27 cellular contexts compared by ENCODE assay signal in genomic region chr4:30354605-30355004, GRCh38.
A peak's percentile ranks its signal among the peaks of the same experiment; 100 is the strongest.
DNase-seq lines count a peak whose midpoint lies in the region; ATAC-seq, FAIRE-seq and TF ChIP-seq lines count a peak whose summit lies in the region.
"Had no signal": no experiment of that assay in that cellular context is flagged by ENCODE, and none has a peak within 500 bp of the region (broad histone marks: within the 10 kb centered on the region; RNA-seq: fewer than 3 reads in every experiment).

No MANE protein-coding gene starts in this region.

- POLR2A ChIA-PET in A549 (lab: Yijun Ruan, JAX): no interaction called here
- POLR2A ChIA-PET in HCT116 (lab: Charles Lee): no interaction called here
- POLR2A ChIA-PET in K562 (lab: Yijun Ruan, JAX): no interaction called here

- H3K79me1 ChIP-seq in H9 (ENCODE audit: insufficient read depth, low read depth, low read length, poor library complexity, severe bottlenecking): no peaks in the 10 kb centered on the region

- H3K9me3 ChIP-seq in A549: no peaks in the 10 kb centered on the region
- no peaks in the 10 kb centered on the region for H3K9me3 ChIP-seq in HCT116 (ENCODE audit: control insufficient read depth in 1 of 2, insufficient read depth in 1 of 2, low read depth in 1 of 2, low read length in 2 of 2)
- H3K9me3 ChIP-seq in K562 (replicated peaks; ENCODE audit: control insufficient read depth, insufficient read depth, low read depth, low read length): no peaks in the 10 kb centered on the region
- H3K9me3 ChIP-seq in H9 (ENCODE audit: control insufficient read depth, low read depth, low read length): no peaks in the 10 kb centered on the region
- H3K9me3 ChIP-seq: BE2C, BLaER1 had no signal

- H3K4ac ChIP-seq in H9 (ENCODE audit: low read depth, low read length): no peak overlapping the region

- no peak for DNase-seq in A549 (ENCODE audit: low read depth in 1 of 2, low spot score in 1 of 2)
- no peak for DNase-seq in HCT116 (ENCODE audit: low read depth, low spot score)
- DNase-seq in K562 (ENCODE audit: extremely low read depth in 1 of 4, low spot score in 3 of 4): no peak
- no peak for DNase-seq in H9
- DNase-seq in Ammon's horn (ENCODE audit: low spot score): no peak
- no peak for DNase-seq in HPDE6-E6E7 (ENCODE audit: extremely low spot score)
- DNase-seq: 8988T; AML-193; BE2C; C1 segment of cervical spinal cord; CD4-positive, alpha-beta memory T cell; CD4-positive, CD25-positive, alpha-beta regulatory T cell; CD8-positive, alpha-beta memory T cell; COR-L47; DMS 273 treated with DMSO at 0.1 percent for 48 hours; DMS153; DMS53; DMS79; DND-41; EL; GDM1 had no signal

- no peak overlapping the region for H3K23ac ChIP-seq in H9 (ENCODE audit: insufficient read length, low read depth, low read length)

- CTCF ChIA-PET in A549 (lab: Yijun Ruan, JAX) (no interaction called here), HCT116 (lab: Charles Lee) (no interaction called here), K562 (lab: Yijun Ruan, JAX; ENCODE audit: low intra/inter-chr PET ratio) (no interaction called here)

- peaks cover 2 to 10% of the 10 kb centered on the region in 2 experiments; a peak in 1 of 4 replicates for H3K4me1 Mint-ChIP-seq in H9
- H3K4me1 Mint-ChIP-seq: CD14-positive monocyte; CD4-positive, alpha-beta memory T cell; CD4-positive, CD25-positive, alpha-beta regulatory T cell; CD8-positive, alpha-beta memory T cell had no signal

- no peaks in the 10 kb centered on the region for H4K20me1 ChIP-seq in HCT116 (ENCODE audit: insufficient read depth)
- H4K20me1 ChIP-seq in K562 (replicated peaks; ENCODE audit: control insufficient read depth, insufficient read depth, low read length): no peaks in the 10 kb centered on the region
- no peaks in the 10 kb centered on the region for H4K20me1 ChIP-seq in H9 (ENCODE audit: control insufficient read depth, insufficient read depth, insufficient read length)
- H4K20me1 ChIP-seq: BLaER1 had no signal

- no peak overlapping the region for H3K18ac ChIP-seq in H9 (ENCODE audit: insufficient read length, low read depth, low read length)

- in situ Hi-C loops in K562 (cut with MboI): no loop called here

- H3K9ac ChIP-seq in HCT116 (ENCODE audit: low read length): no peak overlapping the region
- H3K9ac ChIP-seq in K562 (ENCODE audit: insufficient read depth in 1 of 2, low read depth in 2 of 2, low read length in 2 of 2): no peak overlapping the region
- H3K9ac ChIP-seq in H9 (ENCODE audit: extremely low read depth, insufficient read length, low read length): no peak overlapping the region
- H3K9ac ChIP-seq: BLaER1 had no signal

- no peak overlapping the region for H4K5ac ChIP-seq in H9 (ENCODE audit: insufficient read length, low read depth, low read length)

- intact Hi-C loops in HCT116 (cut with micrococcal nuclease): no loop called here
- intact Hi-C loops in K562 (cut with micrococcal nuclease): no loop called here

- no peak overlapping the region for H4K91ac ChIP-seq in H9 (ENCODE audit: insufficient read length, low read depth, low read length)

- H3K4me2 ChIP-seq in A549 (no peak overlapping the region), HCT116 (ENCODE audit: low read length) (no peak overlapping the region), K562 (ENCODE audit: insufficient read depth, low read length) (no peak overlapping the region), H9 (ENCODE audit: insufficient read depth, insufficient read length, low read length) (no peak overlapping the region)
- H3K4me2 ChIP-seq: BLaER1 had no signal

- H3K14ac ChIP-seq in H9 (ENCODE audit: insufficient read depth, low read length): no peak overlapping the region

- H3K36me3 ChIP-seq in HCT116 (ENCODE audit: control insufficient read depth in 1 of 2, insufficient read depth in 2 of 2, low read length in 2 of 2) (no peaks in the 10 kb centered on the region), K562 (ENCODE audit: control insufficient read depth, insufficient read depth, low read length) (no peaks in the 10 kb centered on the region)
- H3K36me3 ChIP-seq: BE2C, BLaER1 had no signal

- no peaks in the 10 kb centered on the region for H3K23me2 ChIP-seq in H9 (ENCODE audit: insufficient read length, low read depth, low read length, poor library complexity, severe bottlenecking)

- no peak for TF ChIP-seq POLR2A in A549 (IDR thresholded peaks at IDR 0.05; ENCODE audit: low read length)
- TF ChIP-seq POLR2A in HCT116 (IDR thresholded peaks at IDR 0.05; ENCODE audit: borderline replicate concordance, extremely low read depth, insufficient read depth, insufficient read length): no peak
- no peak for TF ChIP-seq POLR2A in K562 (conservative IDR thresholded peaks at IDR 0.05)

- H3T11ph ChIP-seq in H9 (ENCODE audit: low read length): no peak overlapping the region

- no peak for TF ChIP-seq RAD21 in A549 (conservative IDR thresholded peaks at IDR 0.05 in 1 of 2, IDR thresholded peaks at IDR 0.05 in 1 of 2)
- TF ChIP-seq RAD21 in HCT116 (IDR thresholded peaks at IDR 0.05; ENCODE audit: low read depth): no peak
- no peak for TF ChIP-seq RAD21 in K562 (CRISPR knock-in tag; conservative IDR thresholded peaks at IDR 0.05 in 1 of 2, IDR thresholded peaks at IDR 0.05 in 1 of 2)

- H3K4me1 ChIP-seq in A549 (no peaks in the 10 kb centered on the region), HCT116 (ENCODE audit: control insufficient read depth in 1 of 2, insufficient read depth in 2 of 2, low read length in 2 of 2) (no peaks in the 10 kb centered on the region), K562 (replicated peaks in 1 of 2; ENCODE audit: control insufficient read depth in 2 of 2, insufficient read depth in 2 of 2, low read length in 2 of 2) (no peaks in the 10 kb centered on the region), H9 (ENCODE audit: insufficient read depth, low read length) (no peaks in the 10 kb centered on the region)
- H3K4me1 ChIP-seq: BE2C, BLaER1 had no signal

- H4K8ac ChIP-seq in H9 (replicated peaks; ENCODE audit: insufficient read length, low read depth, low read length): no peak overlapping the region

- ATAC-seq in A549 (no peak), HCT116 (no peak), K562 (no peak)
- ATAC-seq: GM12878 had no signal

- H3K56ac ChIP-seq in H9 (ENCODE audit: insufficient read length, low read depth, low read length): no peak overlapping the region

- no peaks in the 10 kb centered on the region for H3K36me3 Mint-ChIP-seq in H9 (ENCODE audit: insufficient read depth in 1 of 3, low read depth in 3 of 3)
- H3K36me3 Mint-ChIP-seq: CD14-positive monocyte; CD4-positive, alpha-beta memory T cell; CD4-positive, CD25-positive, alpha-beta regulatory T cell had no signal

- no peaks in the 10 kb centered on the region for H3K27me3 ChIP-seq in HCT116 (ENCODE audit: insufficient read depth, low read length)
- no peaks in the 10 kb centered on the region for H3K27me3 ChIP-seq in K562 (ENCODE audit: control insufficient read depth in 2 of 2, insufficient read depth in 2 of 2, low read length in 2 of 2)
- no peaks in the 10 kb centered on the region for H3K27me3 ChIP-seq in H9 (ENCODE audit: insufficient read depth, low read length)
- H3K27me3 ChIP-seq: BE2C, BLaER1 had no signal

- H3K27ac ChIP-seq in A549 (no peak overlapping the region), HCT116 (ENCODE audit: low read depth, low read length) (no peak overlapping the region), K562 (ENCODE audit: extremely low read depth, low read depth, low read length) (no peak overlapping the region), H9 (ENCODE audit: insufficient read length, low read depth, low read length) (no peak overlapping the region)
- H3K27ac ChIP-seq: BLaER1 had no signal

- no peak overlapping the region for H2BK5ac ChIP-seq in H9 (ENCODE audit: insufficient read length, low read length)

- no peaks in the 10 kb centered on the region for H3K27me3 Mint-ChIP-seq in H9 (ENCODE audit: low read depth)
- H3K27me3 Mint-ChIP-seq: CD4-positive, alpha-beta memory T cell; CD4-positive, CD25-positive, alpha-beta regulatory T cell; CD8-positive, alpha-beta memory T cell had no signal

- H2BK15ac ChIP-seq in H9 (ENCODE audit: low read depth, low read length): no peak overlapping the region

- no peak overlapping the region for H2AK5ac ChIP-seq in H9 (ENCODE audit: insufficient read length, low read length)

- H3K79me2 ChIP-seq in HCT116 (ENCODE audit: insufficient read depth, low read length) (no peaks in the 10 kb centered on the region), K562 (ENCODE audit: control insufficient read depth, insufficient read depth, low read length) (no peaks in the 10 kb centered on the region), H9 (ENCODE audit: insufficient read depth, low read length) (no peaks in the 10 kb centered on the region)

- no peaks in the 10 kb centered on the region for H3K9me2 ChIP-seq in HCT116 (ENCODE audit: insufficient read depth)

- TF ChIP-seq CTCF in A549 (IDR thresholded peaks at IDR 0.05): no peak
- no peak for TF ChIP-seq CTCF in HCT116 (IDR thresholded peaks at IDR 0.05 in 2 of 3, conservative IDR thresholded peaks at IDR 0.05 in 1 of 3; ENCODE audit: borderline replicate concordance in 1 of 3, insufficient read depth in 1 of 3, low read depth in 2 of 3, low read length in 2 of 3)
- TF ChIP-seq CTCF in K562 (IDR thresholded peaks at IDR 0.05 in 2 of 3, conservative IDR thresholded peaks at IDR 0.05 in 1 of 3; ENCODE audit: insufficient read depth in 2 of 3, low read depth in 1 of 3, low read length in 3 of 3): no peak
- no peak for TF ChIP-seq CTCF in H9 (conservative IDR thresholded peaks at IDR 0.05)

- H2BK12ac ChIP-seq in H9 (ENCODE audit: insufficient read length, low read depth, low read length): no peak overlapping the region

- H3K9me1 ChIP-seq in K562 (ENCODE audit: control insufficient read depth, insufficient read depth, low read length): no peaks in the 10 kb centered on the region

- WGBS in A549 (ENCODE audit: missing lambda C conversion rate): 6% methylated on average over 1 of the region's 1 CpG
- 0% methylated on average over 1 of the region's 1 CpG for WGBS in K562 (ENCODE audit: insufficient coverage, low coverage, missing lambda C conversion rate)
- WGBS in H9 (ENCODE audit: extremely low coverage, insufficient read length, low lambda C conversion rate): no CpG with 5 or more reads among the region's 1 CpG

- H2AFZ ChIP-seq in HCT116 (ENCODE audit: low read depth, low read length, poor library complexity, severe bottlenecking) (peak overlapping the region; percentile 17), K562 (ENCODE audit: low read depth, low read length) (no peak overlapping the region), H9 (ENCODE audit: low read length) (no peak overlapping the region)

- H3K27ac Mint-ChIP-seq in H9: no peak overlapping the region
- H3K27ac Mint-ChIP-seq: CD14-positive monocyte; CD4-positive, alpha-beta memory T cell; CD4-positive, CD25-positive, alpha-beta regulatory T cell; CD8-positive, alpha-beta memory T cell had no signal

- BruUV-seq in HCT116 (replicated peaks; lab: Mats Ljungman, UMichigan) (no TSS peak), K562 (replicated peaks; lab: Mats Ljungman, UMichigan) (no TSS peak)

- no peak overlapping the region for H3K4me3 ChIP-seq in A549
- no peak overlapping the region for H3K4me3 ChIP-seq in HCT116 (replicated peaks in 1 of 2; ENCODE audit: low read depth in 1 of 2, low read length in 2 of 2)
- no peak overlapping the region for H3K4me3 ChIP-seq in K562
- H3K4me3 ChIP-seq: BLaER1, GM12878 had no signal

- H2BK20ac ChIP-seq in H9 (ENCODE audit: low read depth, low read length, poor library complexity, severe bottlenecking): no peak overlapping the region

- TF ChIP-seq EP300 in A549 (IDR thresholded peaks at IDR 0.05) (no peak), K562 (IDR thresholded peaks at IDR 0.05; ENCODE audit: low read length) (no peak)

- RAD21 ChIA-PET in HCT116 (lab: Charles Lee; ENCODE audit: low non-redundant PET in 1 of 2, low total read pairs in 2 of 2, uncharacterized antibody in 2 of 2, unreplicated experiment in 2 of 2): no interaction called here

- H3K4me3 Mint-ChIP-seq in H9: no peak overlapping the region
- H3K4me3 Mint-ChIP-seq: CD14-positive monocyte; CD4-positive, alpha-beta memory T cell; CD4-positive, CD25-positive, alpha-beta regulatory T cell; CD8-positive, alpha-beta memory T cell had no signal

- FAIRE-seq in A549 (lab: Jason Lieb, UNC) (no peak), K562 (lab: Jason Lieb, UNC) (no peak)
- FAIRE-seq: A204.1, GM12878, GM12892, GM18507 had no signal

- no peak overlapping the region for H2BK120ac ChIP-seq in H9 (ENCODE audit: low read depth, low read length, poor library complexity, severe bottlenecking)

- no peaks in the 10 kb centered on the region; a peak in 1 of 5 replicates for H3K9me3 Mint-ChIP-seq in H9

Comparison
In these comparisons a context has a peak if more than half of its experiments do, and no peak if none do; other contexts are left out.
1. Of the 35 proteins assayed by ChIP-seq in both K562 and A549: peak only in K562: none; only in A549: none; in both: MAFK; in neither: 34.